Comparison of ENCODE assay signal across 21 cellular contexts in genomic region chr2:239594772-239595608, GRCh38.
DNase-seq lines count a peak whose midpoint lies in the region; ATAC-seq and TF ChIP-seq lines count a peak whose summit lies in the region.
"Had no signal": no experiment of that assay in that cellular context is flagged by ENCODE, and none has a peak within 500 bp of the region (broad histone marks: within the 10 kb centered on the region; RNA-seq: fewer than 3 reads in every experiment).

No MANE protein-coding gene starts in this region.

- H4K91ac ChIP-seq in H9 (ENCODE audit: insufficient read length, low read depth, low read length): no peak overlapping the region

- H2AFZ ChIP-seq in H9 (ENCODE audit: low read length) (no peak overlapping the region), OCI-LY7 (ENCODE audit: low read length) (no peak overlapping the region)

- H4K8ac ChIP-seq in H9 (replicated peaks; ENCODE audit: insufficient read length, low read depth, low read length): no peak overlapping the region

- H3K79me2 ChIP-seq in H9 (ENCODE audit: insufficient read depth, low read length) (no peaks in the 10 kb centered on the region), OCI-LY7 (ENCODE audit: insufficient read depth, low read depth, low read length) (no peaks in the 10 kb centered on the region)

- H3K23me2 ChIP-seq in H9 (ENCODE audit: insufficient read length, low read depth, low read length, poor library complexity, severe bottlenecking): no peaks in the 10 kb centered on the region

- H3K9me2 ChIP-seq in OCI-LY7 (ENCODE audit: insufficient read depth, low read length): no peaks in the 10 kb centered on the region

- H4K20me1 ChIP-seq in H9 (ENCODE audit: control insufficient read depth, insufficient read depth, insufficient read length) (no peaks in the 10 kb centered on the region), OCI-LY7 (ENCODE audit: insufficient read depth, low read length) (no peaks in the 10 kb centered on the region)

- H2BK12ac ChIP-seq in H9 (ENCODE audit: insufficient read length, low read depth, low read length): no peak overlapping the region

- H3K27me3 ChIP-seq in H9 (ENCODE audit: insufficient read depth, low read length): no peaks in the 10 kb centered on the region
- no peaks in the 10 kb centered on the region for H3K27me3 ChIP-seq in foreskin keratinocyte

- no peak overlapping the region for H2BK5ac ChIP-seq in H9 (ENCODE audit: insufficient read length, low read length)

- POLR2A ChIA-PET in OCI-LY7 (lab: Charles Lee): no interaction called here

- ATAC-seq in omental fat pad (ENCODE audit: low FRiP score) (no peak), foreskin keratinocyte (no peak)
- ATAC-seq: activated CD4-positive, alpha-beta T cell treated with anti-CD3 and anti-CD28 coated beads for 36 hours had no signal

- H3K4ac ChIP-seq in H9 (ENCODE audit: low read depth, low read length): no peak overlapping the region

- no peak overlapping the region for H3T11ph ChIP-seq in H9 (ENCODE audit: low read length)

- H2AK5ac ChIP-seq in H9 (ENCODE audit: insufficient read length, low read length): no peak overlapping the region

- H3K36me3 ChIP-seq in OCI-LY7 (ENCODE audit: insufficient read depth, low read length): no peaks in the 10 kb centered on the region
- H3K36me3 ChIP-seq: HAP-1, left ventricle myocardium inferior had no signal

- H3K4me3 Mint-ChIP-seq in CD14-positive monocyte (no peak overlapping the region), H9 (no peak overlapping the region)
- H3K4me3 Mint-ChIP-seq: activated CD4-positive, alpha-beta T cell treated with anti-CD3 and anti-CD28 coated beads for 36 hours; stimulated activated naive CD8-positive, alpha-beta T cell treated with anti-CD3 and anti-CD28 coated beads, Interleukin-15, Interleukin-2, amounts not matched to agents 100 ng/mL and 50 ng/mL, for 24 hours had no signal

- no peak for TF ChIP-seq CTCF in CD14-positive monocyte (IDR thresholded peaks at IDR 0.05)
- no peak for TF ChIP-seq CTCF in H9 (conservative IDR thresholded peaks at IDR 0.05)
- no peak for TF ChIP-seq CTCF in coronary artery (IDR thresholded peaks at IDR 0.05)
- TF ChIP-seq CTCF in omental fat pad (IDR thresholded peaks at IDR 0.05): no peak
- no peak for TF ChIP-seq CTCF in foreskin keratinocyte (conservative IDR thresholded peaks at IDR 0.05)
- no peak for TF ChIP-seq CTCF in OCI-LY7 (conservative IDR thresholded peaks at IDR 0.05; ENCODE audit: low read length)

- H2BK120ac ChIP-seq in H9 (ENCODE audit: low read depth, low read length, poor library complexity, severe bottlenecking): no peak overlapping the region

- H2BK20ac ChIP-seq in H9 (ENCODE audit: low read depth, low read length, poor library complexity, severe bottlenecking): no peak overlapping the region

- no peak overlapping the region for H2BK15ac ChIP-seq in H9 (ENCODE audit: low read depth, low read length)

- H4K5ac ChIP-seq in H9 (ENCODE audit: insufficient read length, low read depth, low read length): no peak overlapping the region

- no peak overlapping the region for H3K56ac ChIP-seq in H9 (ENCODE audit: insufficient read length, low read depth, low read length)

- H3K27ac ChIP-seq in H9 (ENCODE audit: insufficient read length, low read depth, low read length) (no peak overlapping the region), coronary artery (no peak overlapping the region), foreskin keratinocyte (no peak overlapping the region), OCI-LY7 (ENCODE audit: low read depth, low read length, poor library complexity, severe bottlenecking) (no peak overlapping the region)
- H3K27ac ChIP-seq: left ventricle myocardium inferior, psoas muscle, RWPE1 had no signal

- H3K18ac ChIP-seq in H9 (ENCODE audit: insufficient read length, low read depth, low read length): no peak overlapping the region

- H3K4me1 Mint-ChIP-seq in CD14-positive monocyte (peaks cover 8% of the 10 kb centered on the region), H9 (peaks cover under 1 to 2% of the 10 kb centered on the region in 2 experiments; a peak in 2 of 4 replicates)
- H3K4me1 Mint-ChIP-seq: activated CD4-positive, alpha-beta T cell treated with anti-CD3 and anti-CD28 coated beads for 36 hours had no signal

- H3K4me1 ChIP-seq in H9 (ENCODE audit: insufficient read depth, low read length) (no peaks in the 10 kb centered on the region), foreskin keratinocyte (no peaks in the 10 kb centered on the region), OCI-LY7 (ENCODE audit: insufficient read depth, low read length, poor library complexity, severe bottlenecking) (no peaks in the 10 kb centered on the region)
- H3K4me1 ChIP-seq: HAP-1, left ventricle myocardium inferior, psoas muscle had no signal

- H3K4me3 ChIP-seq in coronary artery (no peak overlapping the region), OCI-LY7 (ENCODE audit: low read depth, low read length, poor library complexity, severe bottlenecking) (no peak overlapping the region)
- H3K4me3 ChIP-seq: HAP-1, left ventricle myocardium inferior, psoas muscle had no signal

- H3K27me3 Mint-ChIP-seq in CD14-positive monocyte (ENCODE audit: low read depth in 3 of 3) (peaks cover 0 to 1% (median 0%) of the 10 kb centered on the region in 3 donors), H9 (ENCODE audit: low read depth) (peaks cover 25% of the 10 kb centered on the region)
- H3K27me3 Mint-ChIP-seq: activated CD4-positive, alpha-beta T cell treated with anti-CD3 and anti-CD28 coated beads for 36 hours; stimulated activated naive CD8-positive, alpha-beta T cell treated with anti-CD3 and anti-CD28 coated beads, Interleukin-15, Interleukin-2, amounts not matched to agents 100 ng/mL and 50 ng/mL, for 24 hours had no signal

- H3K4me2 ChIP-seq in H9 (ENCODE audit: insufficient read depth, insufficient read length, low read length) (no peak overlapping the region), OCI-LY7 (ENCODE audit: low read length) (no peak overlapping the region)

- H3K9me3 Mint-ChIP-seq in CD14-positive monocyte (peaks cover 7 to 18% (median 11%) of the 10 kb centered on the region in 7 donors), H9 (peaks cover 12 to 23% of the 10 kb centered on the region in 2 experiments)

- no peak overlapping the region for H3K9ac ChIP-seq in H9 (ENCODE audit: extremely low read depth, insufficient read length, low read length)

- no TSS peak for BruUV-seq in OCI-LY7 (replicated peaks; lab: Mats Ljungman, UMichigan)

- intact Hi-C loops in CD14-positive monocyte (cut with micrococcal nuclease) (no loop called here), OCI-LY7 (cut with micrococcal nuclease; ENCODE audit: unreplicated experiment) (no loop called here)

- WGBS in H9 (ENCODE audit: extremely low coverage, insufficient read length, low lambda C conversion rate): no CpG with 5 or more reads among the region's 20 CpGs

- H3K79me1 ChIP-seq in H9 (ENCODE audit: insufficient read depth, low read depth, low read length, poor library complexity, severe bottlenecking): no peaks in the 10 kb centered on the region

- peak; percentile 34 for DNase-seq in CD14-positive monocyte (ENCODE audit: low spot score)
- DNase-seq in H9: peak; percentile 13
- DNase-seq in coronary artery (ENCODE audit: low spot score): peak; percentile 69
- peak; percentile 20 for DNase-seq in omental fat pad (ENCODE audit: low spot score)
- no peak for DNase-seq in foreskin keratinocyte
- DNase-seq in SIG-M5 treated with dmso at 0.1 percent for 504 hours (lab: John Stamatoyannopoulos, UW; ENCODE audit: unreplicated experiment): no peak
- DNase-seq in OCI-LY7 (ENCODE audit: low spot score): no peak
- DNase-seq in NCI-H2107 treated with DMSO at 0.1 percent for 48 hours (lab: John Stamatoyannopoulos, UW; ENCODE audit: unreplicated experiment): no peak
- DNase-seq: activated naive CD4-positive, alpha-beta T cell treated with Interleukin-2 at 50 U/mL for 16 hours; left ventricle myocardium inferior; NCI-H1048; NCI-H2029 treated with DMSO at 0.1 percent for 48 hours; NCI-H510A treated with DMSO at 0.1 percent for 48 hours; small intestine; stimulated activated CD4-positive, alpha-beta T cell treated with anti-CD3 and anti-CD28 coated beads, Interleukin-2, amount 100 ng/mL, for 48 hours; T1000 had no signal

- H3K36me3 Mint-ChIP-seq in CD14-positive monocyte (no peaks in the 10 kb centered on the region), H9 (ENCODE audit: insufficient read depth in 1 of 3, low read depth in 3 of 3) (peaks cover 2 to 7% (median 4%) of the 10 kb centered on the region in 3 experiments; a peak in 5 of 7 replicates)

- H3K23ac ChIP-seq in H9 (ENCODE audit: insufficient read length, low read depth, low read length): no peak overlapping the region

- CTCF ChIA-PET in OCI-LY7 (lab: Charles Lee; ENCODE audit: unreplicated experiment): no interaction called here

- no peak overlapping the region for H3K14ac ChIP-seq in H9 (ENCODE audit: insufficient read depth, low read length)

- H3K9me3 ChIP-seq in H9 (ENCODE audit: control insufficient read depth, low read depth, low read length): no peaks in the 10 kb centered on the region
- no peaks in the 10 kb centered on the region for H3K9me3 ChIP-seq in OCI-LY7 (ENCODE audit: low read length)
- H3K9me3 ChIP-seq: HAP-1, left ventricle myocardium inferior, psoas muscle had no signal

- peak overlapping the region in 1 of 7 donors; percentile 57 for H3K27ac Mint-ChIP-seq in CD14-positive monocyte
- H3K27ac Mint-ChIP-seq in H9: peak overlapping the region in 1 of 3 experiments; percentile 27; a peak in 1 of 7 replicates
- H3K27ac Mint-ChIP-seq: activated CD4-positive, alpha-beta T cell treated with anti-CD3 and anti-CD28 coated beads for 36 hours; stimulated activated naive CD8-positive, alpha-beta T cell treated with anti-CD3 and anti-CD28 coated beads, Interleukin-15, Interleukin-2, amounts not matched to agents 100 ng/mL and 50 ng/mL, for 24 hours had no signal

Comparison
In these comparisons a context has a peak if more than half of its experiments do, and no peak if none do; other contexts are left out.
1. DNase-seq: peak in CD14-positive monocyte (single experiment), H9 (single experiment), coronary artery (single experiment) and omental fat pad (single experiment); none in foreskin keratinocyte (0 of 2), SIG-M5 treated with dmso at 0.1 percent for 504 hours (single experiment), OCI-LY7 (single experiment) and NCI-H2107 treated with DMSO at 0.1 percent for 48 hours (single experiment).